In genomic region chr15:19944261-19944888, GRCh38 we compare ENCODE assay signal across 23 cellular contexts.
"Had no signal": no experiment of that assay in that cellular context is flagged by ENCODE, and none has a peak within 500 bp of the region (broad histone marks: within the 10 kb centered on the region; RNA-seq: fewer than 3 reads in every experiment).

No MANE protein-coding gene starts in this region.

- H3K27ac ChIP-seq: epithelial cell of prostate, gastrocnemius medialis, ovary, psoas muscle, skin epidermis, stomach, tibial artery had no signal

- H3K9me3 ChIP-seq: gastrocnemius medialis, ovary, psoas muscle had no signal

- H3K4me1 ChIP-seq: gastrocnemius medialis, psoas muscle, stomach, tibial artery had no signal

- DNase-seq: effector CD8-positive, alpha-beta T cell; endodermal cell; foreskin fibroblast; gastrocnemius medialis; head of caudate nucleus; natural killer cell; occipital lobe; ovary; psoas muscle; stimulated activated CD4-positive, alpha-beta T cell treated with anti-CD3 and anti-CD28 coated beads, Interleukin-15, amount 100 ng/mL, for 24 hours; stimulated activated CD4-positive, alpha-beta T cell treated with anti-CD3 and anti-CD28 coated beads, Interleukin-4, amount 100 ng/mL, for 1 hour; stimulated activated CD8-positive, alpha-beta memory T cell treated with anti-CD3 and anti-CD28 coated beads, Interleukin-4, amount 100 ng/mL, for 48 hours; stimulated activated naive CD4-positive, alpha-beta T cell; stomach; tibial artery had no signal

- H3K36me3 ChIP-seq: gastrocnemius medialis, ovary, stomach, tibial artery had no signal

- H3K27me3 ChIP-seq: ovary had no signal

- ATAC-seq: esophagus mucosa, gastrocnemius medialis, left lobe of liver, natural killer cell, psoas muscle, right cardiac atrium had no signal

- FAIRE-seq: colon, keratinocyte had no signal

- H3K4me3 ChIP-seq: gastrocnemius medialis, lung, ovary, psoas muscle, skin epidermis, stomach, tibial artery had no signal
